Comparison of ENCODE assay signal across 24 cellular contexts in genomic region chr21:14598065-14598464, GRCh38. TPM values are rescaled to one million over a fixed set of nuclear protein-coding genes. Genes with fewer than 3 reads are reported as not detected.
"Had no signal": no experiment of that assay in that cellular context is flagged by ENCODE, and none has a peak within 500 bp of the region (broad histone marks: within the 10 kb centered on the region; RNA-seq: fewer than 3 reads in every experiment).

No MANE protein-coding gene starts in this region.

- H3K79me2 ChIP-seq: hepatocyte had no signal

- H3K4me1 ChIP-seq: colonic mucosa, foreskin keratinocyte, lower lobe of right lung had no signal

- FAIRE-seq: endothelial cell of umbilical vein had no signal

- ATAC-seq: effector memory CD8-positive, alpha-beta T cell; foreskin keratinocyte; gastroesophageal sphincter; heart left ventricle; left cardiac atrium; left lung; left ventricle myocardium superior; lower lobe of right lung; mucosa of descending colon had no signal

- H3K9me3 ChIP-seq: colonic mucosa, left lung, lower lobe of right lung, mucosa of descending colon had no signal

- DNase-seq: colonic mucosa; cortex of kidney; effector CD8-positive, alpha-beta T cell; effector memory CD8-positive, alpha-beta T cell; endodermal cell; foreskin keratinocyte; heart left ventricle; hypothalamus; immature natural killer cell; islet precursor cell; left cardiac atrium; left lung; left ventricle myocardium superior; lower lobe of right lung; mesenchymal stem cell; mucosa of descending colon; naive B cell had no signal

- H3K4me3 ChIP-seq: colonic mucosa, esophagus muscularis mucosa, gastroesophageal sphincter, heart left ventricle, hepatocyte, left lung, lower lobe of right lung, mucosa of descending colon had no signal

- H3K27ac ChIP-seq: colonic mucosa, esophagus muscularis mucosa, foreskin keratinocyte, gastroesophageal sphincter, hepatocyte, left lung, lower lobe of right lung had no signal

- H2AFZ ChIP-seq: hepatocyte had no signal

- H3K4me2 ChIP-seq: hepatocyte had no signal

- H3K36me3 ChIP-seq: colonic mucosa, esophagus muscularis mucosa, gastroesophageal sphincter, heart left ventricle, left lung, lower lobe of right lung had no signal

- H3K27me3 ChIP-seq: colonic mucosa, esophagus muscularis mucosa, foreskin keratinocyte, gastroesophageal sphincter, heart left ventricle, hepatocyte, left lung had no signal

RNA-seq across cellular contexts. Expression of gene SAMSN1, which starts 52.0 kb away (rescaled TPM):
- total RNA-seq: epithelial cell of proximal tubule, fibroblast of lung, foreskin keratinocyte, myocyte had no signal
- polyA plus RNA-seq: fibroblast of lung, foreskin keratinocyte had no signal
